ENCODE assay signal across 1 cellular context in the genomic region with DNA sequence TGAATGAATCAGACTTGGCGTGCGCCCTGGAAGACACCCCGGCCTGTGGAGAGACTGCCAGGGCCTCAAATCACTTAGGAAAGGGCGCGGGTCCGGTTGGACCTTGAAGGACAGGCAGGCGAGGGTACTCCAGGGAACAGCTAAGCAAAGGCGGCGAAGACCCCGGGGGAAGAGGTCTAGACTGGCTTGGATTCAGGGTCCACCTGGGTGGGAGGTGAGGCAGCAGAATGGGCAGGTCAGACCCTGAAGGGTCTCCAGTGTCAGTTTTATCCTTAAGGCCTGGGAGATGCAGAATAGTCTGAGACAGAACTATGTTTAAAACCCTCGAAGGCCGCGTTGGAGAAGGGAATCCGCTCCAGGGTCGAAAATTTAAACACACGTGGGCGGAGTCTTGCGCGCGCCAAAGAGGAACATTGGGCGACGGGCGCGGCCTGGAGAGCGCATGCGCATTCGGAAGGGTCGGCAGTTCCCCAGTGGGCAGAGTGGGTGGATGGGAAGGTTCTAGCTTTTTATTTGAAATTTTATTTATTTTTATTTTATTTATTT.
TF ChIP-seq lines count a peak whose summit lies in the region.

No MANE protein-coding gene starts in this region.

TF ChIP-seq in SK-N-SH, 30 proteins besides CTCF, POLR2A, EP300 and RAD21 (continued from another document):
- TF ChIP-seq, protein P1, sequence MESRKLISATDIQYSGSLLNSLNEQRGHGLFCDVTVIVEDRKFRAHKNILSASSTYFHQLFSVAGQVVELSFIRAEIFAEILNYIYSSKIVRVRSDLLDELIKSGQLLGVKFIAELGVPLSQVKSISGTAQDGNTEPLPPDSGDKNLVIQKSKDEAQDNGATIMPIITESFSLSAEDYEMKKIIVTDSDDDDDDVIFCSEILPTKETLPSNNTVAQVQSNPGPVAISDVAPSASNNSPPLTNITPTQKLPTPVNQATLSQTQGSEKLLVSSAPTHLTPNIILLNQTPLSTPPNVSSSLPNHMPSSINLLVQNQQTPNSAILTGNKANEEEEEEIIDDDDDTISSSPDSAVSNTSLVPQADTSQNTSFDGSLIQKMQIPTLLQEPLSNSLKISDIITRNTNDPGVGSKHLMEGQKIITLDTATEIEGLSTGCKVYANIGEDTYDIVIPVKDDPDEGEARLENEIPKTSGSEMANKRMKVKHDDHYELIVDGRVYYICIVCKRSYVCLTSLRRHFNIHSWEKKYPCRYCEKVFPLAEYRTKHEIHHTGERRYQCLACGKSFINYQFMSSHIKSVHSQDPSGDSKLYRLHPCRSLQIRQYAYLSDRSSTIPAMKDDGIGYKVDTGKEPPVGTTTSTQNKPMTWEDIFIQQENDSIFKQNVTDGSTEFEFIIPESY (IDR thresholded peaks at IDR 0.05; ENCODE audit: borderline replicate concordance, low read depth), result no peak
- peak; percentile 54; the same call in 1 of the 2 replicates for TF ChIP-seq NRF1 (IDR thresholded peaks at IDR 0.05; ENCODE audit: low read depth, low read length)
- TF ChIP-seq, protein P2, sequence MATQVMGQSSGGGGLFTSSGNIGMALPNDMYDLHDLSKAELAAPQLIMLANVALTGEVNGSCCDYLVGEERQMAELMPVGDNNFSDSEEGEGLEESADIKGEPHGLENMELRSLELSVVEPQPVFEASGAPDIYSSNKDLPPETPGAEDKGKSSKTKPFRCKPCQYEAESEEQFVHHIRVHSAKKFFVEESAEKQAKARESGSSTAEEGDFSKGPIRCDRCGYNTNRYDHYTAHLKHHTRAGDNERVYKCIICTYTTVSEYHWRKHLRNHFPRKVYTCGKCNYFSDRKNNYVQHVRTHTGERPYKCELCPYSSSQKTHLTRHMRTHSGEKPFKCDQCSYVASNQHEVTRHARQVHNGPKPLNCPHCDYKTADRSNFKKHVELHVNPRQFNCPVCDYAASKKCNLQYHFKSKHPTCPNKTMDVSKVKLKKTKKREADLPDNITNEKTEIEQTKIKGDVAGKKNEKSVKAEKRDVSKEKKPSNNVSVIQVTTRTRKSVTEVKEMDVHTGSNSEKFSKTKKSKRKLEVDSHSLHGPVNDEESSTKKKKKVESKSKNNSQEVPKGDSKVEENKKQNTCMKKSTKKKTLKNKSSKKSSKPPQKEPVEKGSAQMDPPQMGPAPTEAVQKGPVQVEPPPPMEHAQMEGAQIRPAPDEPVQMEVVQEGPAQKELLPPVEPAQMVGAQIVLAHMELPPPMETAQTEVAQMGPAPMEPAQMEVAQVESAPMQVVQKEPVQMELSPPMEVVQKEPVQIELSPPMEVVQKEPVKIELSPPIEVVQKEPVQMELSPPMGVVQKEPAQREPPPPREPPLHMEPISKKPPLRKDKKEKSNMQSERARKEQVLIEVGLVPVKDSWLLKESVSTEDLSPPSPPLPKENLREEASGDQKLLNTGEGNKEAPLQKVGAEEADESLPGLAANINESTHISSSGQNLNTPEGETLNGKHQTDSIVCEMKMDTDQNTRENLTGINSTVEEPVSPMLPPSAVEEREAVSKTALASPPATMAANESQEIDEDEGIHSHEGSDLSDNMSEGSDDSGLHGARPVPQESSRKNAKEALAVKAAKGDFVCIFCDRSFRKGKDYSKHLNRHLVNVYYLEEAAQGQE (IDR thresholded peaks at IDR 0.05; ENCODE audit: low read depth, low read length), result no peak
- TF ChIP-seq SIN3A (IDR thresholded peaks at IDR 0.05; ENCODE audit: borderline replicate concordance, low read depth, low read length), result peak; percentile 37; the same call in 1 of the 2 replicates
- peak; percentile 33; the same call in 1 of the 2 replicates for TF ChIP-seq TEAD4 (IDR thresholded peaks at IDR 0.05; ENCODE audit: borderline replicate concordance, insufficient read depth)
- no peak for TF ChIP-seq YY1 (IDR thresholded peaks at IDR 0.05; ENCODE audit: low read depth)
- TF ChIP-seq RXRA (IDR thresholded peaks at IDR 0.05; ENCODE audit: borderline replicate concordance, low read depth), result no peak
- TF ChIP-seq, protein P3, sequence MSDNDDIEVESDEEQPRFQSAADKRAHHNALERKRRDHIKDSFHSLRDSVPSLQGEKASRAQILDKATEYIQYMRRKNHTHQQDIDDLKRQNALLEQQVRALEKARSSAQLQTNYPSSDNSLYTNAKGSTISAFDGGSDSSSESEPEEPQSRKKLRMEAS (IDR thresholded peaks at IDR 0.05; ENCODE audit: low read depth), result peak; percentile 63
- no peak for TF ChIP-seq GABPA (IDR thresholded peaks at IDR 0.05; ENCODE audit: low read depth)
- no peak for TF ChIP-seq RFX5 (IDR thresholded peaks at IDR 0.05; ENCODE audit: low read length)
- no peak for TF ChIP-seq TAF1 (IDR thresholded peaks at IDR 0.05; ENCODE audit: borderline replicate concordance, low read depth, low read length)
- TF ChIP-seq, protein P4, sequence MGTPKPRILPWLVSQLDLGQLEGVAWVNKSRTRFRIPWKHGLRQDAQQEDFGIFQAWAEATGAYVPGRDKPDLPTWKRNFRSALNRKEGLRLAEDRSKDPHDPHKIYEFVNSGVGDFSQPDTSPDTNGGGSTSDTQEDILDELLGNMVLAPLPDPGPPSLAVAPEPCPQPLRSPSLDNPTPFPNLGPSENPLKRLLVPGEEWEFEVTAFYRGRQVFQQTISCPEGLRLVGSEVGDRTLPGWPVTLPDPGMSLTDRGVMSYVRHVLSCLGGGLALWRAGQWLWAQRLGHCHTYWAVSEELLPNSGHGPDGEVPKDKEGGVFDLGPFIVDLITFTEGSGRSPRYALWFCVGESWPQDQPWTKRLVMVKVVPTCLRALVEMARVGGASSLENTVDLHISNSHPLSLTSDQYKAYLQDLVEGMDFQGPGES (IDR thresholded peaks at IDR 0.05; ENCODE audit: low read depth, low read length), result no peak
- TF ChIP-seq SMC3 (IDR thresholded peaks at IDR 0.05; ENCODE audit: low read depth, low read length), result no peak
- TF ChIP-seq, protein P5, sequence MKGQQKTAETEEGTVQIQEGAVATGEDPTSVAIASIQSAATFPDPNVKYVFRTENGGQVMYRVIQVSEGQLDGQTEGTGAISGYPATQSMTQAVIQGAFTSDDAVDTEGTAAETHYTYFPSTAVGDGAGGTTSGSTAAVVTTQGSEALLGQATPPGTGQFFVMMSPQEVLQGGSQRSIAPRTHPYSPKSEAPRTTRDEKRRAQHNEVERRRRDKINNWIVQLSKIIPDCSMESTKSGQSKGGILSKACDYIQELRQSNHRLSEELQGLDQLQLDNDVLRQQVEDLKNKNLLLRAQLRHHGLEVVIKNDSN (IDR thresholded peaks at IDR 0.05; ENCODE audit: borderline replicate concordance, low read depth), result no peak
- TF ChIP-seq, protein P6, sequence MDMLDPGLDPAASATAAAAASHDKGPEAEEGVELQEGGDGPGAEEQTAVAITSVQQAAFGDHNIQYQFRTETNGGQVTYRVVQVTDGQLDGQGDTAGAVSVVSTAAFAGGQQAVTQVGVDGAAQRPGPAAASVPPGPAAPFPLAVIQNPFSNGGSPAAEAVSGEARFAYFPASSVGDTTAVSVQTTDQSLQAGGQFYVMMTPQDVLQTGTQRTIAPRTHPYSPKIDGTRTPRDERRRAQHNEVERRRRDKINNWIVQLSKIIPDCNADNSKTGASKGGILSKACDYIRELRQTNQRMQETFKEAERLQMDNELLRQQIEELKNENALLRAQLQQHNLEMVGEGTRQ (IDR thresholded peaks at IDR 0.05; ENCODE audit: borderline replicate concordance, low read depth, low read length), result no peak
- no peak for TF ChIP-seq MEF2A (IDR thresholded peaks at IDR 0.05; ENCODE audit: borderline replicate concordance, low read depth)
- peak; percentile 23; the same call in 1 of the 2 replicates for TF ChIP-seq JUND (IDR thresholded peaks at IDR 0.05)
- no peak for TF ChIP-seq FOXJ3 (CRISPR knock-in tag; IDR thresholded peaks at IDR 0.05)
- TF ChIP-seq CHD2 (IDR thresholded peaks at IDR 0.05; ENCODE audit: low read length, partially characterized antibody), result no peak
- no peak for TF ChIP-seq RCOR1 (IDR thresholded peaks at IDR 0.05; ENCODE audit: low read length)
- TF ChIP-seq FOXM1 (IDR thresholded peaks at IDR 0.05; ENCODE audit: low read depth), result 0 out of 2 replicates have a peak, but pooled peaks have one; percentile 50
- peak; percentile 5; the same call in 1 of the 2 replicates for TF ChIP-seq TCF12 (IDR thresholded peaks at IDR 0.05)
- peak; percentile 57; the same call in 1 of the 2 replicates for TF ChIP-seq FOSL2 (IDR thresholded peaks at IDR 0.05; ENCODE audit: borderline replicate concordance, low read depth)
- TF ChIP-seq NFIC (IDR thresholded peaks at IDR 0.05; ENCODE audit: borderline replicate concordance), result peak; percentile 95
